Comparison of ENCODE assay signal across 1 cellular context in genomic region chr10:78776746-78777145, GRCh38.
TF ChIP-seq lines count a peak whose summit lies in the region.

No MANE protein-coding gene starts in this region.

TF ChIP-seq in IMR-90, 13 proteins besides CTCF, POLR2A, EP300 and RAD21 (continued from another document):
- TF ChIP-seq ELK1 (IDR thresholded peaks at IDR 0.05; ENCODE audit: borderline replicate concordance, low read depth, low read length): no peak
- no peak for TF ChIP-seq RCOR1 (IDR thresholded peaks at IDR 0.05; ENCODE audit: insufficient replicate concordance, low read length)
- TF ChIP-seq NFE2L2 (IDR thresholded peaks at IDR 0.05; ENCODE audit: low read depth, low read length): no peak
- TF ChIP-seq MAFK (IDR thresholded peaks at IDR 0.05; ENCODE audit: low read depth, low read length): no peak
- TF ChIP-seq CEBPB (IDR thresholded peaks at IDR 0.05; ENCODE audit: low read depth, low read length): no peak
- TF ChIP-seq MXI1 (IDR thresholded peaks at IDR 0.05; ENCODE audit: borderline replicate concordance, low read depth, low read length): no peak
- TF ChIP-seq BHLHE40 (IDR thresholded peaks at IDR 0.05; ENCODE audit: low read depth, low read length): no peak
- TF ChIP-seq RFX5 (IDR thresholded peaks at IDR 0.05; ENCODE audit: low read depth, low read length): no peak
- TF ChIP-seq CHD1 (IDR thresholded peaks at IDR 0.05; ENCODE audit: low read depth, low read length): no peak
TF ChIP-seq in IMR-90: peak in this region for 0.
